Comparison of ENCODE assay signal across 23 cellular contexts in genomic region chr22:40529817-40530216, GRCh38.
A peak's percentile ranks its signal among the peaks of the same experiment; 100 is the strongest.
DNase-seq lines count a peak whose midpoint lies in the region; ATAC-seq, FAIRE-seq and TF ChIP-seq lines count a peak whose summit lies in the region.
"Had no signal": no experiment of that assay in that cellular context is flagged by ENCODE, and none has a peak within 500 bp of the region (broad histone marks: within the 10 kb centered on the region; RNA-seq: fewer than 3 reads in every experiment).

No MANE protein-coding gene starts in this region.

- H3K4me2 ChIP-seq in astrocyte (ENCODE audit: low read length), result peak overlapping the region; percentile 58

- peaks cover 66% of the 10 kb centered on the region for H3K4me1 ChIP-seq in CD4-positive, alpha-beta memory T cell (ENCODE audit: insufficient read depth, low read length)
- H3K4me1 ChIP-seq in astrocyte (ENCODE audit: insufficient read depth, low read length), result peaks cover 31% of the 10 kb centered on the region

- peak overlapping the region; percentile 9 for H3K9ac ChIP-seq in astrocyte (ENCODE audit: low read length)

- no peaks in the 10 kb centered on the region for H3K9me3 Mint-ChIP-seq in CD4-positive, alpha-beta memory T cell
- no peaks in the 10 kb centered on the region for H3K9me3 Mint-ChIP-seq in HFFc6
- H3K9me3 Mint-ChIP-seq in astrocyte (ENCODE audit: unreplicated experiment), result no peaks in the 10 kb centered on the region
- H3K9me3 Mint-ChIP-seq in neural crest cell, result no peaks in the 10 kb centered on the region
- H3K9me3 Mint-ChIP-seq: activated CD4-positive, alpha-beta T cell treated with anti-CD3 and anti-CD28 coated beads, Interleukin-2, amount 10 ng/mL, durations not matched to agents 7 days and 5 days; IgD-negative memory B cell; natural killer cell had no signal

- H3K79me2 ChIP-seq in astrocyte (ENCODE audit: insufficient read depth, low read length), result peaks cover 89% of the 10 kb centered on the region

- TF ChIP-seq CTCF in HFFc6 (IDR thresholded peaks at IDR 0.05) (no peak), astrocyte (IDR thresholded peaks at IDR 0.05; ENCODE audit: insufficient read depth, low read depth, low read length) (no peak), neural crest cell (conservative IDR thresholded peaks at IDR 0.05) (no peak)

- FAIRE-seq in astrocyte (lab: Jason Lieb, UNC), result no peak
- FAIRE-seq: frontal cortex, kidney had no signal

- no peak for DNase-seq in CD4-positive, alpha-beta memory T cell
- peak; percentile 18 for DNase-seq in HFFc6
- no peak for DNase-seq in astrocyte (ENCODE audit: low read depth)
- no peak for DNase-seq in neural crest cell (ENCODE audit: low read depth, low spot score)
- DNase-seq in NCI-H128 (lab: John Stamatoyannopoulos, UW; ENCODE audit: unreplicated experiment), result no peak
- DNase-seq in AML-193 (lab: John Stamatoyannopoulos, UW), result no peak
- no peak for DNase-seq in stimulated activated CD4-positive, alpha-beta T cell treated with anti-CD3 and anti-CD28 coated beads, Interleukin-1b, Interleukin-23, amount 100 ng/mL, for 48 hours
- DNase-seq: activated CD4-positive, alpha-beta T cell treated with anti-CD3 and anti-CD28 coated beads, Interleukin-2, amount 10 ng/mL, durations not matched to agents 7 days and 5 days; activated CD8-positive, alpha-beta memory T cell treated with anti-CD3 and anti-CD28 coated beads, Interleukin-2, amount 50 U/mL, for 48 hours; activated gamma-delta T cell treated with Interleukin-2 at 50 U/mL for 16 hours; anterior cingulate cortex; erythroblast; hypothalamus; kidney; natural killer cell; NCI-H1436 treated with DMSO at 0.1 percent for 48 hours; NCI-H526; posterior cingulate gyrus; SHP77 had no signal

- no peak overlapping the region for H2AFZ ChIP-seq in astrocyte (ENCODE audit: low read depth, low read length)

- no peaks in the 10 kb centered on the region for H3K27me3 Mint-ChIP-seq in CD4-positive, alpha-beta memory T cell
- H3K27me3 Mint-ChIP-seq in HFFc6 (ENCODE audit: insufficient read depth), result no peaks in the 10 kb centered on the region
- no peaks in the 10 kb centered on the region for H3K27me3 Mint-ChIP-seq in astrocyte (ENCODE audit: low read depth, unreplicated experiment)
- H3K27me3 Mint-ChIP-seq in neural crest cell (ENCODE audit: low read depth), result no peaks in the 10 kb centered on the region
- H3K27me3 Mint-ChIP-seq: activated CD4-positive, alpha-beta T cell treated with anti-CD3 and anti-CD28 coated beads, Interleukin-2, amount 10 ng/mL, durations not matched to agents 7 days and 5 days; IgD-negative memory B cell had no signal

- H3K36me3 Mint-ChIP-seq in CD4-positive, alpha-beta memory T cell, result peaks cover 0 to 4% of the 10 kb centered on the region in 2 donors
- peaks cover 4% of the 10 kb centered on the region for H3K36me3 Mint-ChIP-seq in HFFc6 (ENCODE audit: low read depth)
- H3K36me3 Mint-ChIP-seq in astrocyte (ENCODE audit: low read depth, unreplicated experiment), result peaks cover 3% of the 10 kb centered on the region
- no peaks in the 10 kb centered on the region for H3K36me3 Mint-ChIP-seq in neural crest cell (ENCODE audit: low read depth)
- H3K36me3 Mint-ChIP-seq: natural killer cell had no signal

- peak overlapping the region in 5 of 8 donors; percentile 1 to 55 (median 23) for H3K4me3 Mint-ChIP-seq in CD4-positive, alpha-beta memory T cell
- H3K4me3 Mint-ChIP-seq in HFFc6 (no peak overlapping the region), astrocyte (ENCODE audit: unreplicated experiment) (peak overlapping the region; percentile 93), neural crest cell (peak overlapping the region; percentile 2)
- H3K4me3 Mint-ChIP-seq: activated CD4-positive, alpha-beta T cell treated with anti-CD3 and anti-CD28 coated beads, Interleukin-2, amount 10 ng/mL, durations not matched to agents 7 days and 5 days; natural killer cell had no signal

- peaks cover 16% of the 10 kb centered on the region for H4K20me1 ChIP-seq in astrocyte (ENCODE audit: insufficient read depth, low read length)

- H3K27ac Mint-ChIP-seq in CD4-positive, alpha-beta memory T cell, result peak overlapping the region in 6 of 7 donors; percentile 5 to 86 (median 42)
- H3K27ac Mint-ChIP-seq in HFFc6, result peak overlapping the region; percentile 20
- H3K27ac Mint-ChIP-seq in astrocyte (ENCODE audit: unreplicated experiment), result no peak overlapping the region
- H3K27ac Mint-ChIP-seq in neural crest cell (ENCODE audit: unreplicated experiment), result no peak overlapping the region
- H3K27ac Mint-ChIP-seq: activated CD4-positive, alpha-beta T cell treated with anti-CD3 and anti-CD28 coated beads, Interleukin-2, amount 10 ng/mL, durations not matched to agents 7 days and 5 days; IgD-negative memory B cell had no signal

- intact Hi-C loops in CD4-positive, alpha-beta memory T cell (cut with micrococcal nuclease), result loop anchor here (5.0 to 10.0 kb wide), 2 partner anchors 55 to 93 kb away; no protein-coding TSS in a partner anchor

- ATAC-seq in HG03457 (IDR thresholded peaks at IDR 0.05; ENCODE audit: unreplicated experiment), result no peak
- ATAC-seq: natural killer cell had no signal

- H3K27ac ChIP-seq in CD4-positive, alpha-beta memory T cell (ENCODE audit: low read depth, low read length), result no peak overlapping the region
- H3K27ac ChIP-seq in astrocyte (ENCODE audit: low read depth, low read length), result peak overlapping the region; percentile 46
- H3K27ac ChIP-seq: tibial nerve had no signal

- no peaks in the 10 kb centered on the region for H3K9me3 ChIP-seq in CD4-positive, alpha-beta memory T cell (ENCODE audit: control insufficient read depth in 1 of 2, low read length in 2 of 2)
- no peaks in the 10 kb centered on the region for H3K9me3 ChIP-seq in astrocyte (ENCODE audit: insufficient read depth, low read depth, low read length)
- H3K9me3 ChIP-seq: tibial nerve had no signal

- no peak overlapping the region for H3K4me3 ChIP-seq in CD4-positive, alpha-beta memory T cell (ENCODE audit: low read length in 2 of 2)
- H3K4me3 ChIP-seq in astrocyte (ENCODE audit: insufficient read depth, low read depth, low read length), result no peak overlapping the region
- H3K4me3 ChIP-seq: tibial nerve had no signal

- H3K36me3 ChIP-seq in CD4-positive, alpha-beta memory T cell (ENCODE audit: insufficient read depth, low read length), result no peaks in the 10 kb centered on the region
- no peaks in the 10 kb centered on the region for H3K36me3 ChIP-seq in astrocyte (ENCODE audit: insufficient read depth, low read length)
- H3K36me3 ChIP-seq: tibial nerve had no signal

- POLR2A ChIA-PET in CD4-positive, alpha-beta memory T cell (lab: Charles Lee; ENCODE audit: partially characterized antibody), result interaction anchor here (0.9 to 5.9 kb wide), 4 partner anchors 10 to 112 kb away, joined by 3 to 58 read pairs (median 22); partner anchors contain the start of gene MRTFA

- H3K27me3 ChIP-seq in CD4-positive, alpha-beta memory T cell (ENCODE audit: insufficient read depth, low read length), result no peaks in the 10 kb centered on the region
- no peaks in the 10 kb centered on the region for H3K27me3 ChIP-seq in astrocyte (ENCODE audit: insufficient read depth, low read length)
- H3K27me3 ChIP-seq: tibial nerve had no signal

- H3K4me1 Mint-ChIP-seq in CD4-positive, alpha-beta memory T cell, result peaks cover 52 to 79% (median 71%) of the 10 kb centered on the region in 4 donors
- H3K4me1 Mint-ChIP-seq in HFFc6 (ENCODE audit: low read depth) (peaks cover 94% of the 10 kb centered on the region), astrocyte (ENCODE audit: low read depth, unreplicated experiment) (peaks cover 52% of the 10 kb centered on the region), neural crest cell (peaks cover 20% of the 10 kb centered on the region)

- CTCF ChIA-PET in CD4-positive, alpha-beta memory T cell (lab: Charles Lee; ENCODE audit: partially characterized antibody), result interaction anchor here (1.6 to 6.9 kb wide), 3 partner anchors 101 to 369 kb away, joined by 3 to 92 read pairs (median 6); no protein-coding TSS in a partner anchor

Comparison
In these comparisons a context has a peak if more than half of its experiments do, and no peak if none do; other contexts are left out.
1. H3K27ac Mint-ChIP-seq: peak in CD4-positive, alpha-beta memory T cell (6 of 7) and HFFc6 (single experiment); none in astrocyte (single experiment) and neural crest cell (single experiment).